ENCODE assay signal across 20 cellular contexts in genomic region chr4:28868831-28869230, GRCh38.
"Had no signal": no experiment of that assay in that cellular context is flagged by ENCODE, and none has a peak within 500 bp of the region (broad histone marks: within the 10 kb centered on the region; RNA-seq: fewer than 3 reads in every experiment).

No MANE protein-coding gene starts in this region.

- H3K4me3 ChIP-seq: coronary artery, heart left ventricle, left lung, lower lobe of right lung, ovary, suprapubic skin, tibial artery, upper lobe of left lung, uterus had no signal

- DNase-seq: effector CD4-positive, alpha-beta T cell; endodermal cell; heart left ventricle; hippocampal formation; islet precursor cell; left lung; lower lobe of right lung; natural killer cell; nucleus accumbens; ovary; right cardiac atrium; small intestine; stimulated activated CD4-positive, alpha-beta T cell treated with anti-CD3 and anti-CD28 coated beads, Interleukin-12 subunit alpha, Interleukin-12 subunit beta, amount 100 ng/mL, for 4 hours; stimulated activated naive CD8-positive, alpha-beta T cell treated with anti-CD3 and anti-CD28 coated beads, Interleukin-15, Interleukin-2, amounts not matched to agents 100 U/mL and 50 U/mL, for 24 hours; tibial artery; upper lobe of left lung; uterus had no signal

- FAIRE-seq: small intestine had no signal

- ATAC-seq: esophagus mucosa; heart left ventricle; left lung; lower lobe of right lung; natural killer cell; right cardiac atrium; stimulated activated naive CD8-positive, alpha-beta T cell treated with anti-CD3 and anti-CD28 coated beads, Interleukin-15, Interleukin-2, amounts not matched to agents 100 U/mL and 50 U/mL, for 24 hours had no signal
